27 cellular contexts compared by ENCODE assay signal in the genomic region with DNA sequence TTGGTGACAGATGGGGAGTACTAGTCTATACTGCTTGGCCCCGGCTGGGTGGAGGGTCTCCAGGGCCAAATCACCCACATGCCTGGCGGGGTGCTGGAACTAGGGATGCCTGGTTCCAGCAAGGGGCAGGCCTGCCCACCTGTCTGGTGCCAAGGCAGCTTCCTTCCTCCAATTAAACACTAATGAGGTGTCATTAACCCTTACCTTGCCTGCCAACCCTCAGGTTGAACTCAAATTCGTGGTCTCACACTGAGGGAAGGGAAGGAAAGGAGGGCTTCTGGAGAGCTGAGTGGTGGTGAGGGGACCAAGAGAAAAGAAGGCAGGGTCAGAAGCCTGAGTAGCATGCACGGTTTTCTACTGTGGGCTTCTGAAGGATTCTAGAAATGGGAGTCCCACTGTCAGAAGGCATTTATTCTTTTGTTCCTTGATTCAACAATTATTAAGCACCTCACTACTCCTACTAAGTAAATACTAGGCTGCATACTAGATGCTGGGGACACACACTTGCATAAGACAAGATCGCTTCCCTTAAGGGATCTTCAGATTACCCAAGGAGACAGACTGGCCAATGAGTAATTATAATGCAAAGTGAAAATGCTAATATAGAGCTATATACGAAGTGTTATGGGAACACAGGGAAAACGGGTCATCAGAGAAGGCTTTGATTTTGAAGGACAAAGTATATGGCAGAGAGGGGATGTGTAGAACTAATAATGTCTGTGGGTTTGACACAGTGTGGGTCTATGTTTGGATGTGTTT. TPM values are rescaled to one million over a fixed set of nuclear protein-coding genes. Genes with fewer than 3 reads are reported as not detected.
DNase-seq lines count a peak whose midpoint lies in the region; ATAC-seq and TF ChIP-seq lines count a peak whose summit lies in the region.
"Had no signal": no experiment of that assay in that cellular context is flagged by ENCODE, and none has a peak within 500 bp of the region (broad histone marks: within the 10 kb centered on the region; RNA-seq: fewer than 3 reads in every experiment).

No MANE protein-coding gene starts in this region.

- H3K36me3 Mint-ChIP-seq in activated CD8-positive, alpha-beta T cell treated with anti-CD3 and anti-CD28 coated beads, Interleukin-2, amount 10 ng/mL, durations not matched to agents 7 days and 5 days (ENCODE audit: low read depth), result peaks cover 4% of the 10 kb centered on the region
- H3K36me3 Mint-ChIP-seq in activated CD8-positive, alpha-beta T cell treated with anti-CD3 and anti-CD28 coated beads for 36 hours (ENCODE audit: low read depth), result peaks cover 3% of the 10 kb centered on the region

- 61 to 66% (median 65%) methylated on average over 7 of the region's 7 CpGs for whole genome bisulfite sequencing in psoas muscle, 3 donors

- ATAC-seq in activated CD8-positive, alpha-beta T cell treated with anti-CD3 and anti-CD28 coated beads, Interleukin-2, amount 10 ng/mL, durations not matched to agents 7 days and 5 days, result no peak
- ATAC-seq in activated CD8-positive, alpha-beta T cell treated with anti-CD3 and anti-CD28 coated beads for 36 hours, result no peak
- ATAC-seq in psoas muscle (no peak), HG02678 (IDR thresholded peaks at IDR 0.05; ENCODE audit: unreplicated experiment) (no peak)
- ATAC-seq: A549; activated CD4-positive, alpha-beta T cell treated with anti-CD3 and anti-CD28 coated beads for 36 hours had no signal

- peaks cover 9% of the 10 kb centered on the region for H3K27me3 Mint-ChIP-seq in activated CD8-positive, alpha-beta T cell treated with anti-CD3 and anti-CD28 coated beads, Interleukin-2, amount 10 ng/mL, durations not matched to agents 7 days and 5 days (ENCODE audit: low read depth)
- no peaks in the 10 kb centered on the region for H3K27me3 Mint-ChIP-seq in activated CD8-positive, alpha-beta T cell treated with anti-CD3 and anti-CD28 coated beads for 36 hours
- H3K27me3 Mint-ChIP-seq: activated CD4-positive, alpha-beta T cell treated with anti-CD3 and anti-CD28 coated beads for 36 hours had no signal

- H3K9ac ChIP-seq in iPS-15b (ENCODE audit: low read depth, low read length), result no peak overlapping the region

- no peak for TF ChIP-seq CTCF in activated CD8-positive, alpha-beta T cell treated with anti-CD3 and anti-CD28 coated beads for 36 hours (IDR thresholded peaks at IDR 0.05)
- no peak for TF ChIP-seq CTCF in psoas muscle (IDR thresholded peaks at IDR 0.05)

- POLR2A ChIA-PET in activated CD8-positive, alpha-beta T cell treated with anti-CD3 and anti-CD28 coated beads, Interleukin-2, amount 10 ng/mL, durations not matched to agents 7 days and 5 days (lab: Charles Lee), result interaction anchor here (0.8 to 1.5 kb wide), 2 partner anchors 12 to 101 kb away, joined by 4 read pairs; a partner anchor contains a TSS
- POLR2A ChIA-PET in activated CD8-positive, alpha-beta T cell treated with anti-CD3 and anti-CD28 coated beads for 36 hours (lab: Charles Lee), result interaction anchor here (0.7 to 1.1 kb wide), 2 partner anchors 58 to 62 kb away, joined by 3 to 4 read pairs; no protein-coding TSS in a partner anchor

- H3K36me3 ChIP-seq in iPS-15b (ENCODE audit: control insufficient read depth, insufficient read depth, low read length) (no peaks in the 10 kb centered on the region), psoas muscle (ENCODE audit: insufficient read depth in 1 of 2, low read depth in 1 of 2) (no peaks in the 10 kb centered on the region)
- H3K36me3 ChIP-seq: breast epithelium had no signal

- H3K4me1 ChIP-seq in iPS-15b (ENCODE audit: control insufficient read depth, insufficient read depth, low read length) (peaks cover 17% of the 10 kb centered on the region), psoas muscle (peaks cover 12% of the 10 kb centered on the region)

- intact Hi-C loops in activated CD8-positive, alpha-beta T cell treated with anti-CD3 and anti-CD28 coated beads for 36 hours (cut with micrococcal nuclease), result no loop called here
- intact Hi-C loops in psoas muscle (cut with DNase I), result no loop called here

- peak overlapping the region; percentile 76 for H3K27ac Mint-ChIP-seq in activated CD8-positive, alpha-beta T cell treated with anti-CD3 and anti-CD28 coated beads, Interleukin-2, amount 10 ng/mL, durations not matched to agents 7 days and 5 days
- no peak overlapping the region for H3K27ac Mint-ChIP-seq in activated CD8-positive, alpha-beta T cell treated with anti-CD3 and anti-CD28 coated beads for 36 hours
- H3K27ac Mint-ChIP-seq: activated CD4-positive, alpha-beta T cell treated with anti-CD3 and anti-CD28 coated beads for 36 hours; activated naive CD4-positive, alpha-beta T cell treated with anti-CD3 and anti-CD28 coated beads for 36 hours had no signal

- no peaks in the 10 kb centered on the region for H3K9me3 Mint-ChIP-seq in activated CD8-positive, alpha-beta T cell treated with anti-CD3 and anti-CD28 coated beads, Interleukin-2, amount 10 ng/mL, durations not matched to agents 7 days and 5 days (ENCODE audit: insufficient read depth)
- H3K9me3 Mint-ChIP-seq in activated CD8-positive, alpha-beta T cell treated with anti-CD3 and anti-CD28 coated beads for 36 hours, result no peaks in the 10 kb centered on the region
- H3K9me3 Mint-ChIP-seq: activated naive CD4-positive, alpha-beta T cell treated with anti-CD3 and anti-CD28 coated beads for 36 hours had no signal

- peaks cover 63% of the 10 kb centered on the region for H3K4me1 Mint-ChIP-seq in activated CD8-positive, alpha-beta T cell treated with anti-CD3 and anti-CD28 coated beads, Interleukin-2, amount 10 ng/mL, durations not matched to agents 7 days and 5 days (ENCODE audit: low read depth)
- H3K4me1 Mint-ChIP-seq in activated CD8-positive, alpha-beta T cell treated with anti-CD3 and anti-CD28 coated beads for 36 hours (ENCODE audit: low read depth), result peaks cover 21% of the 10 kb centered on the region

- H3K4me3 ChIP-seq in iPS-15b (ENCODE audit: low read depth, low read length) (peak overlapping the region; percentile 5), psoas muscle (no peak overlapping the region)
- H3K4me3 ChIP-seq: A549, breast epithelium, upper lobe of left lung had no signal

- no peak overlapping the region for H3K4me3 Mint-ChIP-seq in activated CD8-positive, alpha-beta T cell treated with anti-CD3 and anti-CD28 coated beads, Interleukin-2, amount 10 ng/mL, durations not matched to agents 7 days and 5 days
- H3K4me3 Mint-ChIP-seq in activated CD8-positive, alpha-beta T cell treated with anti-CD3 and anti-CD28 coated beads for 36 hours, result no peak overlapping the region
- H3K4me3 Mint-ChIP-seq: activated CD4-positive, alpha-beta T cell treated with anti-CD3 and anti-CD28 coated beads for 36 hours; activated naive CD4-positive, alpha-beta T cell treated with anti-CD3 and anti-CD28 coated beads for 36 hours had no signal

- H3K9me3 ChIP-seq in iPS-15b (ENCODE audit: control insufficient read depth, insufficient read depth, low read length) (no peaks in the 10 kb centered on the region), psoas muscle (no peaks in the 10 kb centered on the region)
- H3K9me3 ChIP-seq: A549, breast epithelium, upper lobe of left lung had no signal

- no peak overlapping the region for H3K27ac ChIP-seq in psoas muscle
- H3K27ac ChIP-seq: A549, breast epithelium, epithelial cell of prostate, upper lobe of left lung had no signal

- H3K27me3 ChIP-seq in iPS-15b (ENCODE audit: control insufficient read depth, insufficient read depth, low read length), result peaks cover 59% of the 10 kb centered on the region
- H3K27me3 ChIP-seq in psoas muscle (ENCODE audit: insufficient read depth in 3 of 3, low read length in 2 of 3), result peaks cover 0 to 1% (median 0%) of the 10 kb centered on the region in 3 donors
- H3K27me3 ChIP-seq: breast epithelium, upper lobe of left lung had no signal

- no peak for DNase-seq in activated CD8-positive, alpha-beta T cell treated with anti-CD3 and anti-CD28 coated beads, Interleukin-2, amount 10 ng/mL, durations not matched to agents 7 days and 5 days
- DNase-seq in activated CD8-positive, alpha-beta T cell treated with anti-CD3 and anti-CD28 coated beads for 36 hours, result no peak
- DNase-seq in NCI-H69 (lab: John Stamatoyannopoulos, UW) (peak; percentile 42), psoas muscle (peak; percentile 2 to 32), DMS79 treated with DMSO at 0.1 percent for 48 hours (lab: John Stamatoyannopoulos, UW) (no peak)
- DNase-seq in stimulated activated CD4-positive, alpha-beta T cell treated with anti-CD3 and anti-CD28 coated beads, Interleukin-1b, Interleukin-23, amount 100 ng/mL, for 48 hours, result no peak
- DNase-seq: activated CD4-positive, alpha-beta T cell treated with anti-CD3 and anti-CD28 coated beads for 36 hours; activated naive CD4-positive, alpha-beta T cell treated with anti-CD3 and anti-CD28 coated beads for 36 hours; activated T-cell treated with anti-CD3 and anti-CD28 coated beads, Interleukin-2, amount 50 U/mL, for 48 hours; amniotic stem cell; effector CD4-positive, alpha-beta T cell; mammary epithelial cell; NCI-H2081; NCI-H345; NCI-H774; occipital lobe; stimulated activated CD4-positive, alpha-beta T cell treated with anti-CD3 and anti-CD28 coated beads, Interleukin-2, amount 100 ng/mL, for 48 hours; upper lobe of left lung had no signal

- CTCF ChIA-PET in activated CD8-positive, alpha-beta T cell treated with anti-CD3 and anti-CD28 coated beads, Interleukin-2, amount 10 ng/mL, durations not matched to agents 7 days and 5 days (lab: Charles Lee), result interaction anchor here (1.1 to 10.4 kb wide), 6 partner anchors 11 to 100 kb away, joined by 3 to 112 read pairs (median 6); a partner anchor contains a TSS
- CTCF ChIA-PET in activated CD8-positive, alpha-beta T cell treated with anti-CD3 and anti-CD28 coated beads for 36 hours (lab: Charles Lee), result interaction anchor here (0.7 to 23.5 kb wide), 7 partner anchors 12 to 96 kb away, joined by 4 to 278 read pairs (median 23); a partner anchor contains a TSS

RNA-seq across cellular contexts. Expression of a gene that starts 5.9 kb away (rescaled TPM):
- 1 to 10 TPM; 3.8 to 5.5 TPM for total RNA-seq in activated CD8-positive, alpha-beta T cell treated with anti-CD3 and anti-CD28 coated beads, Interleukin-2, amount 10 ng/mL, durations not matched to agents 7 days and 5 days
- total RNA-seq in activated CD8-positive, alpha-beta T cell treated with anti-CD3 and anti-CD28 coated beads for 36 hours, result 1 to 10 TPM; 5.1 to 8.6 TPM
- total RNA-seq in psoas muscle, result under 1 TPM in 3 of 4 donors, not detected in 1; 0.32 to 0.69 (median 0.57) TPM
- under 1 TPM; 0.17 to 1.00 (median 0.39) TPM for polyA plus RNA-seq in psoas muscle

RNA-seq across cellular contexts. Expression of a gene that starts 9.2 kb away (rescaled TPM):
- 1 to 10 TPM; 7.8 to 9.7 TPM for total RNA-seq in activated CD8-positive, alpha-beta T cell treated with anti-CD3 and anti-CD28 coated beads, Interleukin-2, amount 10 ng/mL, durations not matched to agents 7 days and 5 days
- 1 to 10 TPM; 7.1 to 7.8 TPM for total RNA-seq in activated CD8-positive, alpha-beta T cell treated with anti-CD3 and anti-CD28 coated beads for 36 hours
- total RNA-seq in psoas muscle, result 1 to 10 TPM in 1 of 4 donors, under 1 TPM in 3; 0.69 to 1.1 (median 0.77) TPM
- 1 to 10 TPM in 2 of 3 donors, under 1 TPM in 1; 0.39 to 1.3 (median 1.2) TPM for polyA plus RNA-seq in psoas muscle

RNA-seq across cellular contexts. Expression of a gene that starts 21.6 kb away (rescaled TPM):
- 10 to 100 TPM; 29.7 to 29.8 TPM for total RNA-seq in activated CD8-positive, alpha-beta T cell treated with anti-CD3 and anti-CD28 coated beads, Interleukin-2, amount 10 ng/mL, durations not matched to agents 7 days and 5 days
- total RNA-seq in activated CD8-positive, alpha-beta T cell treated with anti-CD3 and anti-CD28 coated beads for 36 hours, result 10 to 100 TPM; 36.4 to 37.2 TPM
- total RNA-seq in psoas muscle, result 10 to 100 TPM; 38.4 to 50.9 (median 49.3) TPM
- polyA plus RNA-seq in psoas muscle, result 10 to 100 TPM; 33.2 to 45.4 (median 41.0) TPM

RNA-seq across cellular contexts. Expression of a gene that starts 39.1 kb away (rescaled TPM):
- not detected for total RNA-seq in activated CD8-positive, alpha-beta T cell treated with anti-CD3 and anti-CD28 coated beads, Interleukin-2, amount 10 ng/mL, durations not matched to agents 7 days and 5 days
- not detected for total RNA-seq in activated CD8-positive, alpha-beta T cell treated with anti-CD3 and anti-CD28 coated beads for 36 hours
- total RNA-seq in psoas muscle, result under 1 TPM in 2 of 4 donors, not detected in 2; 0.12 to 0.34 TPM
- polyA plus RNA-seq in psoas muscle, result not detected
- total RNA-seq: activated CD4-positive, alpha-beta T cell treated with anti-CD3 and anti-CD28 coated beads for 36 hours; activated naive CD4-positive, alpha-beta T cell treated with anti-CD3 and anti-CD28 coated beads for 36 hours; H4; mammary epithelial cell; occipital lobe; renal cortical epithelial cell; RPMI7951; T-helper 2 cell treated with Interferon-gamma antibody and Interleukin-4, amounts not matched to agents 100 ng/mL and 5 ng/mL, for 36 hours had no signal
- polyA plus RNA-seq: mammary epithelial cell had no signal

RNA-seq across cellular contexts. Expression of a gene that starts 39.1 kb away (rescaled TPM):
- under 1 TPM; 0.24 to 0.37 TPM for total RNA-seq in activated CD8-positive, alpha-beta T cell treated with anti-CD3 and anti-CD28 coated beads, Interleukin-2, amount 10 ng/mL, durations not matched to agents 7 days and 5 days
- under 1 TPM; 0.20 to 0.36 TPM for total RNA-seq in activated CD8-positive, alpha-beta T cell treated with anti-CD3 and anti-CD28 coated beads for 36 hours
- total RNA-seq in psoas muscle, result under 1 TPM in 2 of 4 donors, not detected in 2; 0.19 to 0.56 TPM
- polyA plus RNA-seq in psoas muscle, result under 1 TPM; 0.04 to 0.38 (median 0.07) TPM
- total RNA-seq: H4, RPMI7951 had no signal

Comparison
In these comparisons a context has a peak if more than half of its experiments do, and no peak if none do; other contexts are left out.
1. DNase-seq: peak in NCI-H69 (single experiment) and psoas muscle (2 of 2); none in activated CD8-positive, alpha-beta T cell treated with anti-CD3 and anti-CD28 coated beads, Interleukin-2, amount 10 ng/mL, durations not matched to agents 7 days and 5 days (single experiment), activated CD8-positive, alpha-beta T cell treated with anti-CD3 and anti-CD28 coated beads for 36 hours (single experiment), stimulated activated CD4-positive, alpha-beta T cell treated with anti-CD3 and anti-CD28 coated beads, Interleukin-1b, Interleukin-23, amount 100 ng/mL, for 48 hours (single experiment) and DMS79 treated with DMSO at 0.1 percent for 48 hours (single experiment).